In the genomic region with DNA sequence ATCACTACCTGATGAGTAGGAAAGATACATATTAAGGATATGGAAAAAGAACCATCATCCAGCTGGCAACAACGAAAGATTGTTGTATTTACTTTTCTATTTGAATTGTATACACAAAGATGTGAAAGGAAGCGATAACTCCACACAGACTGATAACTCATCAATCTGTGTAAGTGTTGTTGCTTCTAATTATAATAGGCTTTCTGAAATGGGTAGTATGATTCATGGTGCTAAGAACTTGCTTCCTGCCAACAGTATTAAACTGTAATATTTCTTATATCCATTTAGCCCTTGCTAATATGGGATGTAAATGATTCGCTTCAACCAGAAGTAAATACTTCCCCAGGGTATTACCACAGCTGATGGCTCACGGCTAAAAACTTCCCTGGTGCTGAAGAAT, we compare ENCODE assay signal across 22 cellular contexts.
DNase-seq lines count a peak whose midpoint lies in the region; ATAC-seq and TF ChIP-seq lines count a peak whose summit lies in the region.
"Had no signal": no experiment of that assay in that cellular context is flagged by ENCODE, and none has a peak within 500 bp of the region (broad histone marks: within the 10 kb centered on the region; RNA-seq: fewer than 3 reads in every experiment).

No MANE protein-coding gene starts in this region.

- H3K27ac ChIP-seq in mammary epithelial cell (ENCODE audit: insufficient read depth, low read depth, low read length) = no peak overlapping the region
- H3K27ac ChIP-seq in thyroid gland = no peak overlapping the region
- H3K27ac ChIP-seq: BLaER1 had no signal

- no peaks in the 10 kb centered on the region for H3K9me3 Mint-ChIP-seq in MCF 10A (ENCODE audit: unreplicated experiment)
- H3K9me3 Mint-ChIP-seq: HFFc6 had no signal

- no peak overlapping the region for H3K9ac ChIP-seq in mammary epithelial cell (ENCODE audit: insufficient read depth, low read length)
- H3K9ac ChIP-seq in endocrine pancreas (ENCODE audit: control insufficient read depth, insufficient read depth, low read length) = no peak overlapping the region
- H3K9ac ChIP-seq: BLaER1, SK-N-SH had no signal

- H3K4me3 Mint-ChIP-seq in MCF 10A (ENCODE audit: unreplicated experiment) = no peak overlapping the region
- H3K4me3 Mint-ChIP-seq: CD4-positive, CD25-positive, alpha-beta regulatory T cell; HFFc6 had no signal

- H3K4me2 ChIP-seq in mammary epithelial cell (ENCODE audit: insufficient read depth, low read depth, low read length) = no peak overlapping the region
- H3K4me2 ChIP-seq: BLaER1, SK-N-SH had no signal

- H3K79me2 ChIP-seq in mammary epithelial cell (ENCODE audit: insufficient read depth, low read length) = no peaks in the 10 kb centered on the region

- H3K36me3 ChIP-seq in mammary epithelial cell (ENCODE audit: insufficient read depth, low read length) (no peaks in the 10 kb centered on the region), endocrine pancreas (ENCODE audit: control insufficient read depth, insufficient read depth, low read length) (no peaks in the 10 kb centered on the region), thyroid gland (no peaks in the 10 kb centered on the region)
- H3K36me3 ChIP-seq: BLaER1, HAP-1 had no signal

- BruUV-seq in mammary epithelial cell (replicated peaks; lab: Mats Ljungman, UMichigan) = no TSS peak
- BruUV-seq in MCF 10A (replicated peaks; lab: Mats Ljungman, UMichigan) = no TSS peak

- DNase-seq in mammary epithelial cell (peak; percentile 6), MCF 10A (ENCODE audit: unreplicated experiment) (no peak), kidney tubule cell (ENCODE audit: low spot score) (peak; percentile 68), thyroid gland (no peak), NOMO-1 (lab: John Stamatoyannopoulos, UW; ENCODE audit: unreplicated experiment in 2 of 2) (no peak)
- DNase-seq: CD4-positive, CD25-positive, alpha-beta regulatory T cell; GDM1; GOT3; HFFc6; IMR-90; KG1; MM.1S; NCI-H2029; NCI-H446 treated with DMSO at 0.1 percent for 48 hours; NCI-H526; PC-3; SK-N-SH had no signal

- no peaks in the 10 kb centered on the region for H3K9me3 ChIP-seq in mammary epithelial cell (replicated peaks; ENCODE audit: insufficient read depth, low read length)
- H3K9me3 ChIP-seq in endocrine pancreas (ENCODE audit: control insufficient read depth, low read length) = no peaks in the 10 kb centered on the region
- H3K9me3 ChIP-seq in thyroid gland = no peaks in the 10 kb centered on the region
- H3K9me3 ChIP-seq: BLaER1, HAP-1, SK-N-SH had no signal

- 82% methylated on average over 4 of the region's 4 CpGs for WGBS in mammary epithelial cell (ENCODE audit: low coverage, missing lambda C conversion rate)
- 79 to 80% methylated on average over 4 of the region's 4 CpGs for WGBS in thyroid gland, 2 donors

- H3K4me3 ChIP-seq in mammary epithelial cell (replicated peaks in 1 of 3; ENCODE audit: insufficient read depth in 1 of 3, low read depth in 2 of 3, low read length in 3 of 3) (no peak overlapping the region), endocrine pancreas (ENCODE audit: control insufficient read depth, insufficient read depth, low read length) (peak overlapping the region; percentile 7), thyroid gland (replicated peaks in 1 of 3) (no peak overlapping the region)
- H3K4me3 ChIP-seq: BLaER1, GM12878, HAP-1 had no signal

- intact Hi-C loops in mammary epithelial cell (cut with micrococcal nuclease) (no loop called here), MCF 10A (cut with micrococcal nuclease) (no loop called here), thyroid gland (cut with DNase I) (no loop called here)

- no peak for ATAC-seq in HG02763 (IDR thresholded peaks at IDR 0.05; ENCODE audit: unreplicated experiment)
- ATAC-seq: GM12878, PC-3 had no signal

- no peaks in the 10 kb centered on the region for H4K20me1 ChIP-seq in mammary epithelial cell (ENCODE audit: insufficient read depth, low read length)
- H4K20me1 ChIP-seq: BLaER1 had no signal

- no peaks in the 10 kb centered on the region for H3K36me3 Mint-ChIP-seq in MCF 10A (ENCODE audit: insufficient read depth, unreplicated experiment)
- H3K36me3 Mint-ChIP-seq: CD4-positive, CD25-positive, alpha-beta regulatory T cell had no signal

- POLR2A ChIA-PET in MCF 10A (lab: Yijun Ruan, JAX) = no interaction called here

- dilution Hi-C loops in mammary epithelial cell (cut with HindIII; ENCODE audit: low sequenced_read_pairs) = no loop called here

- in situ Hi-C loops in mammary epithelial cell (cut with MboI; ENCODE audit: low sequenced_read_pairs in 2 of 2) = no loop called here

- H3K27me3 Mint-ChIP-seq in MCF 10A (ENCODE audit: insufficient read depth, unreplicated experiment) = peaks cover 11% of the 10 kb centered on the region

- CTCF ChIA-PET in mammary epithelial cell (lab: Charles Lee; ENCODE audit: low non-redundant PET) = no interaction called here
- CTCF ChIA-PET in MCF 10A (lab: Yijun Ruan, JAX) = no interaction called here

- TF ChIP-seq CTCF in mammary epithelial cell (conservative IDR thresholded peaks at IDR 0.05 in 1 of 2, IDR thresholded peaks at IDR 0.05 in 1 of 2; ENCODE audit: extremely low read depth in 1 of 2, insufficient read depth in 1 of 2, low read depth in 1 of 2, low read length in 2 of 2) (no peak), MCF 10A (IDR thresholded peaks at IDR 0.05; ENCODE audit: unreplicated experiment) (no peak), thyroid gland (IDR thresholded peaks at IDR 0.05) (no peak)

- H2AFZ ChIP-seq in mammary epithelial cell (ENCODE audit: low read depth, low read length) = no peak overlapping the region

- no peak for TF ChIP-seq POLR2A in thyroid gland (IDR thresholded peaks at IDR 0.05)

- H3K4me1 ChIP-seq in mammary epithelial cell (ENCODE audit: insufficient read depth, low read length) = no peaks in the 10 kb centered on the region
- H3K4me1 ChIP-seq in endocrine pancreas (ENCODE audit: control insufficient read depth, insufficient read depth, low read length) = peaks cover 11% of the 10 kb centered on the region
- H3K4me1 ChIP-seq in thyroid gland = no peaks in the 10 kb centered on the region
- H3K4me1 ChIP-seq: BLaER1, HAP-1 had no signal

- H3K27me3 ChIP-seq in mammary epithelial cell (ENCODE audit: insufficient read depth, low read length) (no peaks in the 10 kb centered on the region), endocrine pancreas (ENCODE audit: control insufficient read depth, insufficient read depth, low read length) (no peaks in the 10 kb centered on the region), thyroid gland (no peaks in the 10 kb centered on the region)
- H3K27me3 ChIP-seq: BLaER1 had no signal

- H3K27ac Mint-ChIP-seq in MCF 10A (ENCODE audit: low read depth, unreplicated experiment) = no peak overlapping the region
- H3K27ac Mint-ChIP-seq: CD4-positive, CD25-positive, alpha-beta regulatory T cell; HFFc6 had no signal

- no peaks in the 10 kb centered on the region for H3K4me1 Mint-ChIP-seq in MCF 10A (ENCODE audit: insufficient read depth, unreplicated experiment)
- H3K4me1 Mint-ChIP-seq: CD4-positive, CD25-positive, alpha-beta regulatory T cell had no signal

Comparison
In these comparisons a context has a peak if more than half of its experiments do, and no peak if none do; other contexts are left out.
1. DNase-seq: peak in mammary epithelial cell (single experiment) and kidney tubule cell (single experiment); none in MCF 10A (single experiment), thyroid gland (0 of 2) and NOMO-1 (0 of 2).